Comparison of ENCODE assay signal across 6 cellular contexts in the genomic region with DNA sequence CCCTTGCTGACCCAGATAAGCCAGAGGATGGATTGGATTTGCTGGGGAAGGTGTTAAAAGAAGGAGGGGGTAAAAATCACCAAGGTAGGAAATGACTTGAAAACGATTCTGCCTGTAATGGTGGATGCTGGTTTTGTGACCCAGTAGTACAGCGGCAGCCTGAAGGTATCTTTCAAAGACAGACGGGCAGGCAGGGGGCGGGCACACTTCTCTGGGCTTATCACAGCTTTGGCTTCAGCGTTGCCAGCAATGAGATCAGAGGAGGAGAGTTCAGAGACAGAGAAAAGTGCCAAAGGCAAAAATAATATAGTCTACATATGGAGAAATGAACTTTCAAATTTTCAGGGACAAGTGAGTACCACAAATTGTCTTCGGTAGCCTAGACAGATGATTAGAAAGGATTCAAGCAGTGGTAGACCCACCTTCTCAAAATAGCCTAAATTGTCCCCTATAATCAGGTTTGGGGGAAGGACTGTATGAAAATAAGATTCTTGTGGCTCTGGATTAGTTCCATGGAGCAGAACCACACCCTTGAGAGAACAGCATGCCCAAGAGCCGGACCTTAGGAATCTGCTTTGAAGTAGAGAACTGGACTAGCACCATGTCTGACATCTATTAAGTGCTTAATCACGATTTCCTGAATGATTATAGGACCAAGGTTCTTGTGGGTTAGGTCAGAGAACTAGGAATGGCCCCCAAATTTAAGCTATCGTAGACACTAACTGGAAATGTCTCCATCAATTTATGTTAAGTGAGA.
DNase-seq lines count a peak whose midpoint lies in the region; ATAC-seq, FAIRE-seq and TF ChIP-seq lines count a peak whose summit lies in the region.
"Not testable (repeated sequence)": the region's sequence is repeated elsewhere in the genome, so short reads cannot be mapped to it uniquely, and the experiment has no call there.

No MANE protein-coding gene starts in this region.

- not testable (repeated sequence) for H3K79me2 ChIP-seq in GM23338 (replicated peaks; ENCODE audit: insufficient read depth)

- not testable (repeated sequence) for DNase-seq in GM23338 (ENCODE audit: low spot score); WTC11 (ENCODE audit: low spot score); Right ventricle myocardium inferior (ENCODE audit: missing footprints); heart right ventricle; right cardiac atrium; pancreas

- not testable (repeated sequence) for H3K27ac Mint-ChIP-seq in GM23338, WTC11

- not testable (repeated sequence) for H3K27me3 ChIP-seq in GM23338 (ENCODE audit: insufficient read depth); heart right ventricle; right cardiac atrium (ENCODE audit: control insufficient read depth, insufficient read depth); pancreas

- H3K4me2 ChIP-seq in GM23338 = not testable (repeated sequence)

- intact Hi-C loops in Right ventricle myocardium inferior (cut with DNase I); heart right ventricle (cut with DNase I); right cardiac atrium (cut with DNase I); pancreas (cut with DNase I): not testable (repeated sequence)

- FAIRE-seq in pancreas (lab: Jason Lieb, UNC) = not testable (repeated sequence)

- H3K36me3 ChIP-seq in GM23338 (ENCODE audit: insufficient read depth); heart right ventricle; pancreas: not testable (repeated sequence)

- H3K4me1 Mint-ChIP-seq in GM23338, WTC11: not testable (repeated sequence)

- H3K9me3 ChIP-seq in heart right ventricle; right cardiac atrium (ENCODE audit: control insufficient read depth, low read length); pancreas: not testable (repeated sequence)

- H3K9me3 Mint-ChIP-seq in GM23338, WTC11: not testable (repeated sequence)

- H3K4me3 Mint-ChIP-seq in GM23338, WTC11: not testable (repeated sequence)

- CTCF ChIA-PET in WTC11 (lab: Charles Lee) = not testable (repeated sequence)

- ATAC-seq in GM23338 (peak; percentile 61), WTC11 (peak; percentile 66), Right ventricle myocardium inferior (peak; percentile 75), heart right ventricle (peak in 7 of 8 donors; percentile 67 to 92 (median 89)), right cardiac atrium (peak; percentile 83 to 85), pancreas (peak in 3 of 4 donors; percentile 58 to 66 (median 63))

- not testable (repeated sequence) for H3K9me2 ChIP-seq in GM23338 (ENCODE audit: insufficient read depth)

- not testable (repeated sequence) for H3K36me3 Mint-ChIP-seq in GM23338 (ENCODE audit: low read depth); WTC11

- WGBS in heart right ventricle, 2 donors = no CpG with 5 or more reads among the region's 9 CpGs
- WGBS in right cardiac atrium = no CpG with 5 or more reads among the region's 9 CpGs
- WGBS in pancreas, 2 donors = no CpG with 5 or more reads among the region's 9 CpGs

- H3K4me1 ChIP-seq in GM23338 (ENCODE audit: insufficient read depth); heart right ventricle; right cardiac atrium (ENCODE audit: control insufficient read depth, insufficient read depth, low read length); pancreas: not testable (repeated sequence)

- H2AFZ ChIP-seq in GM23338 = not testable (repeated sequence)

- TF ChIP-seq CTCF in GM23338 (conservative IDR thresholded peaks at IDR 0.05; ENCODE audit: low read depth in 2 of 2); WTC11 (IDR thresholded peaks at IDR 0.05); heart right ventricle (IDR thresholded peaks at IDR 0.05); pancreas (IDR thresholded peaks at IDR 0.05): not testable (repeated sequence)

- POLR2A ChIA-PET in WTC11 (lab: Charles Lee) = not testable (repeated sequence)

- H3F3A ChIP-seq in GM23338 (replicated peaks; ENCODE audit: low read depth) = not testable (repeated sequence)

- H4K20me1 ChIP-seq in GM23338 (replicated peaks; ENCODE audit: insufficient read depth) = not testable (repeated sequence)

- H3K27ac ChIP-seq in GM23338 (ENCODE audit: low read depth); heart right ventricle; right cardiac atrium (ENCODE audit: low read length); pancreas: not testable (repeated sequence)

- not testable (repeated sequence) for H3K4me3 ChIP-seq in GM23338; heart right ventricle; right cardiac atrium (ENCODE audit: low read length); pancreas

- H3K27me3 Mint-ChIP-seq in GM23338 (ENCODE audit: insufficient read depth, low read depth, poor library complexity); WTC11 (ENCODE audit: low read depth): not testable (repeated sequence)
